In genomic region chr2:200077210-200077650, GRCh38 we compare ENCODE assay signal across 1 cellular context.
TF ChIP-seq lines count a peak whose summit lies in the region.

No MANE protein-coding gene starts in this region.

TF ChIP-seq in HepG2, 621 proteins besides CTCF, POLR2A, EP300 and RAD21 (continued from another document and continues in another):
- TF ChIP-seq MXD4 (CRISPR knock-in tag; IDR thresholded peaks at IDR 0.05) (no peak), RARA (CRISPR knock-in tag; IDR thresholded peaks at IDR 0.05) (peak; percentile 49), REL (CRISPR knock-in tag; conservative IDR thresholded peaks at IDR 0.05) (no peak), SPEN (CRISPR knock-in tag; IDR thresholded peaks at IDR 0.05; ENCODE audit: low read depth) (no peak), ZNF878 (CRISPR knock-in tag; IDR thresholded peaks at IDR 0.05) (no peak), ZNF616 (CRISPR knock-in tag; IDR thresholded peaks at IDR 0.05; ENCODE audit: low read depth) (no peak), MLX (CRISPR knock-in tag; IDR thresholded peaks at IDR 0.05) (peak; percentile 84), ZNF34 (CRISPR knock-in tag; IDR thresholded peaks at IDR 0.05; ENCODE audit: borderline replicate concordance) (0 out of 2 replicates have a peak, but pooled peaks have one; percentile 56), SNAPC2 (CRISPR knock-in tag; IDR thresholded peaks at IDR 0.05) (0 out of 2 replicates have a peak, but pooled peaks have one; percentile 23), EED (CRISPR knock-in tag; IDR thresholded peaks at IDR 0.05) (no peak), ZNF768 (CRISPR knock-in tag; IDR thresholded peaks at IDR 0.05) (no peak), ZNF782 (CRISPR knock-in tag; IDR thresholded peaks at IDR 0.05; ENCODE audit: borderline replicate concordance) (no peak), ZNF614 (CRISPR knock-in tag; IDR thresholded peaks at IDR 0.05; ENCODE audit: borderline replicate concordance) (0 out of 2 replicates have a peak, but pooled peaks have one; percentile 46), PCBP2 (optimal IDR thresholded peaks at IDR 0.05; ENCODE audit: low read depth, low read length, poor library complexity, severe bottlenecking) (no peak), KDM4B (CRISPR knock-in tag; IDR thresholded peaks at IDR 0.05) (no peak), ZNF101 (CRISPR knock-in tag; IDR thresholded peaks at IDR 0.05; ENCODE audit: borderline replicate concordance, low read depth) (no peak), ZFP82 (CRISPR knock-in tag; IDR thresholded peaks at IDR 0.05; ENCODE audit: borderline replicate concordance) (no peak), HOXA7 (CRISPR knock-in tag; IDR thresholded peaks at IDR 0.05) (no peak), SKI (IDR thresholded peaks at IDR 0.05; ENCODE audit: partially characterized antibody) (no peak), MAZ (IDR thresholded peaks at IDR 0.05; ENCODE audit: borderline replicate concordance, low read depth, low read length) (no peak), MAZ (CRISPR knock-in tag; IDR thresholded peaks at IDR 0.05; ENCODE audit: low read depth) (no peak), CREB1 (IDR thresholded peaks at IDR 0.05) (no peak), CREB1 (CRISPR knock-in tag; IDR thresholded peaks at IDR 0.05) (peak; percentile 79), GTF3A (CRISPR knock-in tag; conservative IDR thresholded peaks at IDR 0.05) (no peak), PBX3 (CRISPR knock-in tag; IDR thresholded peaks at IDR 0.05; ENCODE audit: borderline replicate concordance) (no peak), ZNF446 (CRISPR knock-in tag; IDR thresholded peaks at IDR 0.05) (no peak), NCOR1 (IDR thresholded peaks at IDR 0.05; ENCODE audit: borderline replicate concordance, low read length) (peak; percentile 54; the same call in 1 of the 2 replicates), THAP9 (CRISPR knock-in tag; IDR thresholded peaks at IDR 0.05; ENCODE audit: borderline replicate concordance) (no peak), ZNF574 (CRISPR knock-in tag; IDR thresholded peaks at IDR 0.05) (no peak), ZXDC (CRISPR knock-in tag; IDR thresholded peaks at IDR 0.05) (no peak), ZSCAN30 (CRISPR knock-in tag; IDR thresholded peaks at IDR 0.05) (no peak), GLI4 (CRISPR knock-in tag; IDR thresholded peaks at IDR 0.05; ENCODE audit: borderline replicate concordance) (no peak), SP4 (CRISPR knock-in tag; IDR thresholded peaks at IDR 0.05) (no peak), IRX3 (CRISPR knock-in tag; IDR thresholded peaks at IDR 0.05; ENCODE audit: borderline replicate concordance, low read depth) (no peak), PRDM4 (CRISPR knock-in tag; IDR thresholded peaks at IDR 0.05; ENCODE audit: borderline replicate concordance) (no peak), ZNF572 (CRISPR knock-in tag; IDR thresholded peaks at IDR 0.05) (no peak), ZSCAN21 (CRISPR knock-in tag; IDR thresholded peaks at IDR 0.05; ENCODE audit: borderline replicate concordance) (no peak), ZNF362 (CRISPR knock-in tag; IDR thresholded peaks at IDR 0.05; ENCODE audit: borderline replicate concordance) (no peak), ZSCAN9 (CRISPR knock-in tag; IDR thresholded peaks at IDR 0.05; ENCODE audit: borderline replicate concordance) (peak; percentile 87; the same call in 1 of the 2 replicates), ZNF557 (CRISPR knock-in tag; IDR thresholded peaks at IDR 0.05) (no peak), GFI1 (CRISPR knock-in tag; IDR thresholded peaks at IDR 0.05; ENCODE audit: borderline replicate concordance) (peak; percentile 67), ZNF644 (CRISPR knock-in tag; IDR thresholded peaks at IDR 0.05; ENCODE audit: low read depth) (peak; percentile 72; the same call in 1 of the 2 replicates), ATF1 (CRISPR knock-in tag; IDR thresholded peaks at IDR 0.05) (peak; percentile 39; the same call in 1 of the 2 replicates), FOSL1 (CRISPR knock-in tag; IDR thresholded peaks at IDR 0.05; ENCODE audit: borderline replicate concordance) (peak; percentile 56; the same call in 1 of the 2 replicates), ZNF180 (CRISPR knock-in tag; IDR thresholded peaks at IDR 0.05; ENCODE audit: borderline replicate concordance, low read depth) (no peak), DPF2 (CRISPR knock-in tag; IDR thresholded peaks at IDR 0.05; ENCODE audit: borderline replicate concordance, low read depth) (peak; percentile 92), ZNF503 (CRISPR knock-in tag; IDR thresholded peaks at IDR 0.05) (peak; percentile 55; the same call in 1 of the 2 replicates), ZNF580 (CRISPR knock-in tag; IDR thresholded peaks at IDR 0.05; ENCODE audit: borderline replicate concordance, low read depth) (no peak), ZNF331 (CRISPR knock-in tag; IDR thresholded peaks at IDR 0.05) (peak; percentile 93; the same call in 1 of the 2 replicates), NPAS2 (CRISPR knock-in tag; IDR thresholded peaks at IDR 0.05; ENCODE audit: borderline replicate concordance) (no peak), MAFF (IDR thresholded peaks at IDR 0.05; ENCODE audit: low read depth, low read length) (0 out of 2 replicates have a peak, but pooled peaks have one; percentile 4), NR1H2 (CRISPR knock-in tag; IDR thresholded peaks at IDR 0.05; ENCODE audit: borderline replicate concordance, low read depth) (no peak), KLF11 (CRISPR knock-in tag; IDR thresholded peaks at IDR 0.05) (peak; percentile 42; the same call in 1 of the 2 replicates), ZNF562 (CRISPR knock-in tag; IDR thresholded peaks at IDR 0.05; ENCODE audit: borderline replicate concordance) (no peak), BCL6 (CRISPR knock-in tag; IDR thresholded peaks at IDR 0.05) (peak; percentile 82)
